ENCODE assay signal across 23 cellular contexts in the genomic region with DNA sequence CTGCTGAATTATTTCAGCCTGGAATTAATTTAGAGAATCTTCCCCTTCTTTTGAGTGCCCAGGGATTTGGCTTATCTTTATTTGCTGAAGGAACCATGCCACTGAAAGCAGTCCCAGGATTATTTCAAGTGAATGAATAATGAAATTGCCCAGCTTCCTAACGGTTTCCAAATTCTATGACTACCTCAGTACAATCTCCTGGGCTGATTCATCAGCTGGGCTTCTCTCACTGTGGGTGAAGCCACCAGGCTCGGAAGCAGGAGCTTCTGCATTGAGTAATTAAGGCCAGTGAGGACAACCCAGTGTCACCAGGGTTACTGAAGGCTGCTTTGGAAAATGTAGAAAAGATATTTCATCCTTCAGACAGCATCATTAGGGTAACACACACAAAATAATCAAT.
DNase-seq lines count a peak whose midpoint lies in the region; ATAC-seq and TF ChIP-seq lines count a peak whose summit lies in the region.
"Had no signal": no experiment of that assay in that cellular context is flagged by ENCODE, and none has a peak within 500 bp of the region (broad histone marks: within the 10 kb centered on the region; RNA-seq: fewer than 3 reads in every experiment).

No MANE protein-coding gene starts in this region.

- no peak overlapping the region for H3K4me3 ChIP-seq in BJ (ENCODE audit: low read depth, low read length)
- no peak overlapping the region for H3K4me3 ChIP-seq in MG63
- H3K4me3 ChIP-seq: esophagus muscularis mucosa, skin epidermis, tibial nerve had no signal

- no peak overlapping the region for H3K27ac Mint-ChIP-seq in activated naive CD8-positive, alpha-beta T cell treated with anti-CD3 and anti-CD28 coated beads, Interleukin-2, amount 50 U/mL, for 24 hours
- H3K27ac Mint-ChIP-seq: activated CD4-positive, alpha-beta memory T cell treated with anti-CD3 and anti-CD28 coated beads, Interleukin-2, amount 10 ng/mL, durations not matched to agents 7 days and 5 days; natural killer cell treated with Interleukin-12 subunit alpha and Interleukin-12 subunit beta and Interleukin-15 and Interleukin-18, amount 100 ng/mL, for 72 hours; stimulated activated naive CD8-positive, alpha-beta T cell treated with anti-CD3 and anti-CD28 coated beads, Interleukin-15, Interleukin-2, amounts not matched to agents 100 ng/mL and 50 ng/mL, for 24 hours had no signal

- no peaks in the 10 kb centered on the region for H3K9me3 ChIP-seq in MG63
- H3K9me3 ChIP-seq: esophagus muscularis mucosa, tibial nerve had no signal

- H3K4me3 Mint-ChIP-seq in activated naive CD8-positive, alpha-beta T cell treated with anti-CD3 and anti-CD28 coated beads, Interleukin-2, amount 50 U/mL, for 24 hours = no peak overlapping the region
- H3K4me3 Mint-ChIP-seq: activated CD4-positive, alpha-beta memory T cell treated with anti-CD3 and anti-CD28 coated beads, Interleukin-2, amount 10 ng/mL, durations not matched to agents 7 days and 5 days; central memory CD8-positive, alpha-beta T cell; natural killer cell treated with Interleukin-12 subunit alpha and Interleukin-12 subunit beta and Interleukin-15 and Interleukin-18, amount 100 ng/mL, for 72 hours; stimulated activated naive CD8-positive, alpha-beta T cell treated with anti-CD3 and anti-CD28 coated beads, Interleukin-15, Interleukin-2, amounts not matched to agents 100 ng/mL and 50 ng/mL, for 24 hours had no signal

- POLR2A ChIA-PET in BJ (lab: Charles Lee) = interaction anchor here (0.6 kb wide), 1 partner anchor 18 kb away, joined by 4 read pairs; no protein-coding TSS in a partner anchor

- CTCF ChIA-PET in BJ (lab: Yijun Ruan, JAX) = interaction anchor here (0.6 kb wide), 1 partner anchor 259 kb away, joined by 3 read pairs; no protein-coding TSS in a partner anchor

- no peak for ATAC-seq in activated naive CD8-positive, alpha-beta T cell treated with anti-CD3 and anti-CD28 coated beads, Interleukin-2, amount 50 U/mL, for 24 hours
- no peak for ATAC-seq in HG02763 (IDR thresholded peaks at IDR 0.05; ENCODE audit: unreplicated experiment)
- ATAC-seq: natural killer cell treated with Interleukin-12 subunit alpha and Interleukin-12 subunit beta and Interleukin-15 and Interleukin-18, amount 100 ng/mL, for 72 hours had no signal

- H3K36me3 ChIP-seq in BJ (ENCODE audit: control insufficient read depth, insufficient read depth, low read length) (no peaks in the 10 kb centered on the region), MG63 (no peaks in the 10 kb centered on the region)
- H3K36me3 ChIP-seq: esophagus muscularis mucosa, tibial nerve had no signal

- H3K4me1 Mint-ChIP-seq in activated naive CD8-positive, alpha-beta T cell treated with anti-CD3 and anti-CD28 coated beads, Interleukin-2, amount 50 U/mL, for 24 hours = no peaks in the 10 kb centered on the region
- H3K4me1 Mint-ChIP-seq: activated CD4-positive, alpha-beta memory T cell treated with anti-CD3 and anti-CD28 coated beads, Interleukin-2, amount 10 ng/mL, durations not matched to agents 7 days and 5 days; central memory CD8-positive, alpha-beta T cell had no signal

- H3K27me3 ChIP-seq in BJ (ENCODE audit: control insufficient read depth, insufficient read depth, low read length) (no peaks in the 10 kb centered on the region), MG63 (no peaks in the 10 kb centered on the region)
- H3K27me3 ChIP-seq: esophagus muscularis mucosa, tibial nerve had no signal

- DNase-seq in BJ (ENCODE audit: low read depth) (peak; percentile 26), MG63 (peak; percentile 62), cerebellar cortex (ENCODE audit: low spot score) (peak; percentile 44), non-pigmented ciliary epithelial cell (ENCODE audit: low read depth) (peak; percentile 3), NCI-H524 (lab: John Stamatoyannopoulos, UW) (no peak), midbrain (lab: John Stamatoyannopoulos, UW) (no peak)
- DNase-seq in activated naive CD8-positive, alpha-beta T cell treated with anti-CD3 and anti-CD28 coated beads, Interleukin-2, amount 50 U/mL, for 24 hours = no peak
- DNase-seq: activated CD4-positive, alpha-beta memory T cell treated with anti-CD3 and anti-CD28 coated beads, Interleukin-2, amount 10 ng/mL, durations not matched to agents 7 days and 5 days; activated CD4-positive, CD25-positive, alpha-beta regulatory T cell; activated gamma-delta T cell treated with Interleukin-2 at 50 U/mL for 16 hours; activated T-cell treated with anti-CD3 and anti-CD28 coated beads for 4 hours; AML-193; DND-41; HCEC 1CT; left cardiac atrium; NCI-H1694 treated with DMSO at 0.1 percent for 48 hours had no signal

- H3K27me3 Mint-ChIP-seq in activated naive CD8-positive, alpha-beta T cell treated with anti-CD3 and anti-CD28 coated beads, Interleukin-2, amount 50 U/mL, for 24 hours = no peaks in the 10 kb centered on the region
- H3K27me3 Mint-ChIP-seq: activated CD4-positive, alpha-beta memory T cell treated with anti-CD3 and anti-CD28 coated beads, Interleukin-2, amount 10 ng/mL, durations not matched to agents 7 days and 5 days; central memory CD8-positive, alpha-beta T cell; stimulated activated naive CD8-positive, alpha-beta T cell treated with anti-CD3 and anti-CD28 coated beads, Interleukin-15, Interleukin-2, amounts not matched to agents 100 ng/mL and 50 ng/mL, for 24 hours had no signal

- no peaks in the 10 kb centered on the region for H3K36me3 Mint-ChIP-seq in activated naive CD8-positive, alpha-beta T cell treated with anti-CD3 and anti-CD28 coated beads, Interleukin-2, amount 50 U/mL, for 24 hours (ENCODE audit: low read depth)
- H3K36me3 Mint-ChIP-seq: natural killer cell treated with Interleukin-12 subunit alpha and Interleukin-12 subunit beta and Interleukin-15 and Interleukin-18, amount 100 ng/mL, for 72 hours had no signal

- H3K9me3 Mint-ChIP-seq in activated naive CD8-positive, alpha-beta T cell treated with anti-CD3 and anti-CD28 coated beads, Interleukin-2, amount 50 U/mL, for 24 hours = peaks cover 5% of the 10 kb centered on the region
- H3K9me3 Mint-ChIP-seq: central memory CD8-positive, alpha-beta T cell; natural killer cell treated with Interleukin-12 subunit alpha and Interleukin-12 subunit beta and Interleukin-15 and Interleukin-18, amount 100 ng/mL, for 72 hours; stimulated activated naive CD8-positive, alpha-beta T cell treated with anti-CD3 and anti-CD28 coated beads, Interleukin-15, Interleukin-2, amounts not matched to agents 100 ng/mL and 50 ng/mL, for 24 hours had no signal

- no peak for TF ChIP-seq CTCF in BJ (IDR thresholded peaks at IDR 0.05; ENCODE audit: insufficient read depth, low read depth, low read length)

Comparison
In these comparisons a context has a peak if more than half of its experiments do, and no peak if none do; other contexts are left out.
1. DNase-seq: peak in BJ (single experiment), MG63 (single experiment), cerebellar cortex (single experiment) and non-pigmented ciliary epithelial cell (single experiment); none in activated naive CD8-positive, alpha-beta T cell treated with anti-CD3 and anti-CD28 coated beads, Interleukin-2, amount 50 U/mL, for 24 hours (single experiment), NCI-H524 (0 of 2) and midbrain (single experiment).